20 cellular contexts compared by ENCODE assay signal in the genomic region with DNA sequence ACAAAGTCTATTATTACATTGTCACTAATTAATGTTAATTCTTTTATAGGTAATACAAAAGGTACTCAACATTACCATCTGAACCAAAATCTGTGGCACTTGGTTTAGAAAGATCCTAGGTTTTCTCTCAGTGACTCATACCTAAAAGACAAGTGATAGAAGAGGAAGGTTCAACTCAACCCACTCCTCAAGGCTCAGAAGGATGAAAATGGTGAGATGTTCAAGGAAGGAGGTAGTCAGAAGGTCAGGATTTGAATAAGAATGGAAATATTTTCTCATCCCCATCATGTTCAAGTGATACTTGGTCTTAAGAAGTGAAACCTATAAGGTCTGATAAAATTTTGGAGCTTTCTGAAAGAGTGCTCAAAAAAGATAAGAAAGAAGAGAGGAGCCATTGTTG.
"Had no signal": no experiment of that assay in that cellular context is flagged by ENCODE, and none has a peak within 500 bp of the region (broad histone marks: within the 10 kb centered on the region; RNA-seq: fewer than 3 reads in every experiment).

No MANE protein-coding gene starts in this region.

- H3K4me1 Mint-ChIP-seq: IgD-negative memory B cell had no signal

- H3K27me3 Mint-ChIP-seq: IgD-negative memory B cell had no signal

- DNase-seq: Kasumi-1, MM.1S, NCI-H1092 treated with DMSO at 0.1 percent for 48 hours, NCI-H1436, NCI-H187, NCI-H2029, NCI-H2081 treated with DMSO at 0.1 percent for 48 hours, NCI-H2171, NCI-H226, NCI-H446, NCI-H510A, NCI-H524 treated with DMSO at 0.1 percent for 48 hours, NCI-H69, NCI-H774, PC-3, SHP77, SK-N-SH had no signal

- H3K4me3 Mint-ChIP-seq: IgD-negative memory B cell had no signal

- ATAC-seq: K562, Panc1, PC-3 had no signal

- H3K36me3 Mint-ChIP-seq: IgD-negative memory B cell had no signal

- H3K9me3 Mint-ChIP-seq: IgD-negative memory B cell had no signal
